1 cellular context compared by ENCODE assay signal in the genomic region with DNA sequence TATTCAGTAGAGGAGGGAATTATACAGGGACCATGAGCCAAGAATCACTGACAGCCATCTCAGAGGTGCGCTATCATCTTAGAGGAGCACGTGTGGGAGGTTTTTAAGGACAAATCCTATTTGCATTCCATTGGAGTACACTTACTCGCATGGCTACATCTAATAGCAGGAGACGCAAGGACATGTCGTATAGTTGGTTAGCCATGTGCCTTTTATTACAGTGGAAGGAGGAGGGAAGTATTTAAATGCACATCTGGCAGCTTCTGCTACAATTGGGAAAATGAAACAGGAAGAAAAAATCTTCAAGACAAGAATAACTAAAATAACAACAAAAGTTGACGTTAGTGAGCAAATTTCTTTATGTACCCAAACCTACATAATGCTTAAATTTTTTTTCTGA.
TF ChIP-seq lines count a peak whose summit lies in the region.

No MANE protein-coding gene starts in this region.

TF ChIP-seq in IMR-90, 13 proteins besides CTCF, POLR2A, EP300 and RAD21 (continued from another document):
- TF ChIP-seq MXI1 (IDR thresholded peaks at IDR 0.05; ENCODE audit: borderline replicate concordance, low read depth, low read length) (no peak), SMC3 (IDR thresholded peaks at IDR 0.05; ENCODE audit: low read depth, low read length) (no peak), MAFK (IDR thresholded peaks at IDR 0.05; ENCODE audit: low read depth, low read length) (no peak), MAZ (IDR thresholded peaks at IDR 0.05; ENCODE audit: borderline replicate concordance, low read depth, low read length) (no peak), FOS (IDR thresholded peaks at IDR 0.05; ENCODE audit: low read depth, low read length) (no peak), RCOR1 (IDR thresholded peaks at IDR 0.05; ENCODE audit: insufficient replicate concordance, low read length) (no peak), NFE2L2 (IDR thresholded peaks at IDR 0.05; ENCODE audit: low read depth, low read length) (no peak), CEBPB (IDR thresholded peaks at IDR 0.05; ENCODE audit: low read depth, low read length) (no peak), RFX5 (IDR thresholded peaks at IDR 0.05; ENCODE audit: low read depth, low read length) (no peak), CHD1 (IDR thresholded peaks at IDR 0.05; ENCODE audit: low read depth, low read length) (no peak)
- TF ChIP-seq, protein P1, sequence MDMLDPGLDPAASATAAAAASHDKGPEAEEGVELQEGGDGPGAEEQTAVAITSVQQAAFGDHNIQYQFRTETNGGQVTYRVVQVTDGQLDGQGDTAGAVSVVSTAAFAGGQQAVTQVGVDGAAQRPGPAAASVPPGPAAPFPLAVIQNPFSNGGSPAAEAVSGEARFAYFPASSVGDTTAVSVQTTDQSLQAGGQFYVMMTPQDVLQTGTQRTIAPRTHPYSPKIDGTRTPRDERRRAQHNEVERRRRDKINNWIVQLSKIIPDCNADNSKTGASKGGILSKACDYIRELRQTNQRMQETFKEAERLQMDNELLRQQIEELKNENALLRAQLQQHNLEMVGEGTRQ (IDR thresholded peaks at IDR 0.05; ENCODE audit: low read depth, low read length), result no peak
- TF ChIP-seq, protein P2, sequence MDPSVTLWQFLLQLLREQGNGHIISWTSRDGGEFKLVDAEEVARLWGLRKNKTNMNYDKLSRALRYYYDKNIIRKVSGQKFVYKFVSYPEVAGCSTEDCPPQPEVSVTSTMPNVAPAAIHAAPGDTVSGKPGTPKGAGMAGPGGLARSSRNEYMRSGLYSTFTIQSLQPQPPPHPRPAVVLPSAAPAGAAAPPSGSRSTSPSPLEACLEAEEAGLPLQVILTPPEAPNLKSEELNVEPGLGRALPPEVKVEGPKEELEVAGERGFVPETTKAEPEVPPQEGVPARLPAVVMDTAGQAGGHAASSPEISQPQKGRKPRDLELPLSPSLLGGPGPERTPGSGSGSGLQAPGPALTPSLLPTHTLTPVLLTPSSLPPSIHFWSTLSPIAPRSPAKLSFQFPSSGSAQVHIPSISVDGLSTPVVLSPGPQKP (IDR thresholded peaks at IDR 0.05; ENCODE audit: borderline replicate concordance, low read depth, low read length), result no peak
